In genomic region chr1:54311506-54311905, GRCh38 we compare ENCODE assay signal across 16 cellular contexts.
DNase-seq lines count a peak whose midpoint lies in the region; TF ChIP-seq lines count a peak whose summit lies in the region.
"Had no signal": no experiment of that assay in that cellular context is flagged by ENCODE, and none has a peak within 500 bp of the region (broad histone marks: within the 10 kb centered on the region; RNA-seq: fewer than 3 reads in every experiment).

No MANE protein-coding gene starts in this region.

- no peaks in the 10 kb centered on the region for H3K9me3 ChIP-seq in HUES64 (ENCODE audit: insufficient read depth, low read depth, low read length)
- H3K9me3 ChIP-seq in neural progenitor cell (ENCODE audit: low read depth): no peaks in the 10 kb centered on the region
- H3K9me3 ChIP-seq: upper lobe of right lung had no signal

- H3K4me1 Mint-ChIP-seq in activated CD4-positive, alpha-beta T cell treated with anti-CD3 and anti-CD28 coated beads, Interleukin-2, amount 10 ng/mL, durations not matched to agents 7 days and 5 days: peaks cover 56% of the 10 kb centered on the region
- H3K4me1 Mint-ChIP-seq in brain (peaks cover 94% of the 10 kb centered on the region), neural progenitor cell (peaks cover 81% of the 10 kb centered on the region)

- CTCF ChIA-PET in activated CD4-positive, alpha-beta T cell treated with anti-CD3 and anti-CD28 coated beads, Interleukin-2, amount 10 ng/mL, durations not matched to agents 7 days and 5 days (lab: Charles Lee): interaction anchor here (0.7 to 1.6 kb wide), 5 partner anchors 11 to 177 kb away, joined by 3 to 4 read pairs (median 3); no protein-coding TSS in a partner anchor

- peaks cover 96% of the 10 kb centered on the region for H4K20me1 ChIP-seq in neural progenitor cell (ENCODE audit: low read depth)

- peaks cover 47% of the 10 kb centered on the region for H3F3A ChIP-seq in neural progenitor cell (ENCODE audit: low read depth)

- H3K4me1 ChIP-seq in HUES64 (ENCODE audit: insufficient read depth, low read length) (peaks cover 70% of the 10 kb centered on the region), neural progenitor cell (peaks cover 59% of the 10 kb centered on the region)

- H3K79me2 ChIP-seq in neural progenitor cell (ENCODE audit: low read depth): peaks cover 87% of the 10 kb centered on the region

- H3K4me3 ChIP-seq in HUES64 (ENCODE audit: low read length) (no peak overlapping the region), neural progenitor cell (no peak overlapping the region)
- H3K4me3 ChIP-seq: PC-9, upper lobe of right lung had no signal

- DNase-seq in activated CD4-positive, alpha-beta T cell treated with anti-CD3 and anti-CD28 coated beads, Interleukin-2, amount 10 ng/mL, durations not matched to agents 7 days and 5 days: no peak
- DNase-seq in activated CD4-positive, alpha-beta T cell treated with anti-CD3 and anti-CD28 coated beads, Interleukin-2, amount 50 U/mL, for 1 hour: no peak
- DNase-seq in neural progenitor cell (ENCODE audit: low spot score): no peak
- no peak for DNase-seq in T1000 (lab: John Stamatoyannopoulos, UW)
- no peak for DNase-seq in RKO (ENCODE audit: low spot score)
- DNase-seq in occipital lobe (lab: John Stamatoyannopoulos, UW): no peak
- DNase-seq: amniotic stem cell; cerebellar nuclear complex; DMS79 treated with DMSO at 0.1 percent for 48 hours; NCI-H2107; NCI-H526 treated with DMSO at 0.1 percent for 48 hours; PC-9; stimulated activated CD4-positive, alpha-beta T cell treated with anti-CD3 and anti-CD28 coated beads, Interleukin-4, amount 100 ng/mL, for 4 hours; upper lobe of right lung had no signal

- H3K27ac Mint-ChIP-seq in activated CD4-positive, alpha-beta T cell treated with anti-CD3 and anti-CD28 coated beads, Interleukin-2, amount 10 ng/mL, durations not matched to agents 7 days and 5 days: peak overlapping the region; percentile 68
- H3K27ac Mint-ChIP-seq in brain: peak overlapping the region in 4 of 5 experiments; percentile 87 to 96 (median 92)
- H3K27ac Mint-ChIP-seq in neural progenitor cell: peak overlapping the region; percentile 60

- H3K36me3 ChIP-seq in HUES64 (ENCODE audit: insufficient read depth, low read length) (no peaks in the 10 kb centered on the region), neural progenitor cell (no peaks in the 10 kb centered on the region)
- H3K36me3 ChIP-seq: upper lobe of right lung had no signal

- peaks cover 26% of the 10 kb centered on the region for H3K36me3 Mint-ChIP-seq in activated CD4-positive, alpha-beta T cell treated with anti-CD3 and anti-CD28 coated beads, Interleukin-2, amount 10 ng/mL, durations not matched to agents 7 days and 5 days (ENCODE audit: low read depth)
- H3K36me3 Mint-ChIP-seq in brain (peaks cover 4% of the 10 kb centered on the region), neural progenitor cell (peaks cover 10% of the 10 kb centered on the region)

- 86% methylated on average over 7 of the region's 7 CpGs for WGBS in HUES64

- H3K4me3 Mint-ChIP-seq in activated CD4-positive, alpha-beta T cell treated with anti-CD3 and anti-CD28 coated beads, Interleukin-2, amount 10 ng/mL, durations not matched to agents 7 days and 5 days: no peak overlapping the region
- H3K4me3 Mint-ChIP-seq in brain (peak overlapping the region in 3 of 5 experiments; percentile 10 to 77 (median 41)), neural progenitor cell (peak overlapping the region; percentile 24)

- peak overlapping the region; percentile 71 for H3K4me2 ChIP-seq in neural progenitor cell
- H3K4me2 ChIP-seq: PC-9 had no signal

- H3K9ac ChIP-seq in HUES64 (ENCODE audit: low read depth, low read length) (peak overlapping the region; percentile 15; the same call in 1 of the 2 replicates), neural progenitor cell (no peak overlapping the region)

- no peak for TF ChIP-seq CTCF in brain (conservative IDR thresholded peaks at IDR 0.05)
- no peak for TF ChIP-seq CTCF in neural progenitor cell (IDR thresholded peaks at IDR 0.05)

- no peak overlapping the region for H2AFZ ChIP-seq in neural progenitor cell (replicated peaks)
- H2AFZ ChIP-seq: PC-9 had no signal

- H3K27ac ChIP-seq in HUES64 (ENCODE audit: low read depth, low read length): peak overlapping the region; percentile 92
- no peak overlapping the region for H3K27ac ChIP-seq in neural progenitor cell
- H3K27ac ChIP-seq: PC-9 had no signal

- no peaks in the 10 kb centered on the region for H3K27me3 ChIP-seq in HUES64 (ENCODE audit: insufficient read depth, low read length)
- no peaks in the 10 kb centered on the region for H3K27me3 ChIP-seq in neural progenitor cell
- H3K27me3 ChIP-seq: upper lobe of right lung had no signal

- POLR2A ChIA-PET in activated CD4-positive, alpha-beta T cell treated with anti-CD3 and anti-CD28 coated beads, Interleukin-2, amount 10 ng/mL, durations not matched to agents 7 days and 5 days (lab: Charles Lee): no interaction called here

- H3K27me3 Mint-ChIP-seq in activated CD4-positive, alpha-beta T cell treated with anti-CD3 and anti-CD28 coated beads, Interleukin-2, amount 10 ng/mL, durations not matched to agents 7 days and 5 days: no peaks in the 10 kb centered on the region
- H3K27me3 Mint-ChIP-seq in brain (no peaks in the 10 kb centered on the region), neural progenitor cell (ENCODE audit: insufficient read depth, low read depth) (peaks cover 6% of the 10 kb centered on the region)

- no peaks in the 10 kb centered on the region for H3K9me3 Mint-ChIP-seq in activated CD4-positive, alpha-beta T cell treated with anti-CD3 and anti-CD28 coated beads, Interleukin-2, amount 10 ng/mL, durations not matched to agents 7 days and 5 days
- H3K9me3 Mint-ChIP-seq in brain (no peaks in the 10 kb centered on the region), neural progenitor cell (peaks cover 4% of the 10 kb centered on the region)
